Comparison of ENCODE assay signal across 31 cellular contexts in genomic region chr1:117066367-117066766, GRCh38.
"Had no signal": no experiment of that assay in that cellular context is flagged by ENCODE, and none has a peak within 500 bp of the region (broad histone marks: within the 10 kb centered on the region; RNA-seq: fewer than 3 reads in every experiment).

No MANE protein-coding gene starts in this region.

- DNase-seq: activated B cell treated with CpG ODN at 0.5 μM for 24 hours; activated CD4-positive, alpha-beta T cell treated with anti-CD3 and anti-CD28 coated beads for 4 hours; activated CD4-positive, alpha-beta T cell treated with anti-CD3 and anti-CD28 coated beads, Interleukin-2, amount 50 U/mL, for 4 hours; activated CD4-positive, CD25-positive, alpha-beta regulatory T cell treated with anti-CD3 and anti-CD28 coated beads, Interleukin-2, amount 50 U/mL, for 72 hours; activated CD8-positive, alpha-beta T cell treated with anti-CD3 and anti-CD28 coated beads for 36 hours; activated effector memory CD4-positive, alpha-beta T cell treated with anti-CD3 and anti-CD28 coated beads, Interleukin-2, amount 50 U/mL, for 16 hours; activated naive CD4-positive, alpha-beta T cell; activated naive CD4-positive, alpha-beta T cell treated with anti-CD3 and anti-CD28 coated beads, Interleukin-2, amount 50 U/mL, for 16 hours; activated naive CD8-positive, alpha-beta T cell treated with anti-CD3 and anti-CD28 coated beads, Interleukin-2, amount 10 ng/mL, durations not matched to agents 7 days and 5 days; activated T-cell treated with anti-CD3 and anti-CD28 coated beads, Interleukin-2, amount 50 U/mL, for 1 hour; activated T-cell treated with anti-CD3 and anti-CD28 coated beads, Interleukin-2, amount 50 U/mL, for 72 hours; adrenal gland; body of pancreas; caudate nucleus; NCI-H1048; NCI-H1105 treated with DMSO at 0.1 percent for 48 hours; NCI-H1436 treated with DMSO at 0.1 percent for 48 hours; NCI-H1694 treated with DMSO at 0.1 percent for 48 hours; NCI-H2029; NCI-H510A; NCI-H526; NCI-H748 treated with DMSO at 0.1 percent for 48 hours; NK-92 treated with Interleukin-12 subunit alpha and Interleukin-12 subunit beta, amount 100 ng/mL, for 24 hours; PC-3; Peyer's patch; RPMI8226; SHP77 treated with DMSO at 0.1 percent for 48 hours; SK-N-SH; T-helper 9 cell had no signal

- H3K9me3 Mint-ChIP-seq: activated B cell treated with CpG ODN at 0.5 μM for 24 hours; activated CD8-positive, alpha-beta T cell treated with anti-CD3 and anti-CD28 coated beads for 36 hours; activated naive CD8-positive, alpha-beta T cell treated with anti-CD3 and anti-CD28 coated beads, Interleukin-2, amount 10 ng/mL, durations not matched to agents 7 days and 5 days; activated T-cell treated with anti-CD3 and anti-CD28 coated beads, Interleukin-2, amount 50 U/mL, for 72 hours; activated T-helper 17 cell treated with anti-CD3 and anti-CD28 coated beads, Interleukin-2, amount 50 U/mL, for 72 hours; T-helper 1 cell treated with Interleukin-12 subunit alpha and Interleukin-12 subunit beta and Interleukin-4 antibody, amounts not matched to agents 30 μg/mL and 1 μg/mL, for 36 hours had no signal

- H3K27ac Mint-ChIP-seq: activated B cell treated with CpG ODN at 0.5 μM for 24 hours; activated CD8-positive, alpha-beta T cell treated with anti-CD3 and anti-CD28 coated beads for 36 hours; activated T-cell treated with anti-CD3 and anti-CD28 coated beads, Interleukin-2, amount 50 U/mL, for 72 hours; activated T-helper 17 cell treated with anti-CD3 and anti-CD28 coated beads, Interleukin-2, amount 50 U/mL, for 72 hours; T-helper 1 cell treated with Interleukin-12 subunit alpha and Interleukin-12 subunit beta and Interleukin-4 antibody, amounts not matched to agents 30 μg/mL and 1 μg/mL, for 36 hours had no signal

- H3K27me3 Mint-ChIP-seq: activated B cell treated with CpG ODN at 0.5 μM for 24 hours; activated CD8-positive, alpha-beta T cell treated with anti-CD3 and anti-CD28 coated beads for 36 hours; activated naive CD8-positive, alpha-beta T cell treated with anti-CD3 and anti-CD28 coated beads, Interleukin-2, amount 10 ng/mL, durations not matched to agents 7 days and 5 days; activated T-helper 17 cell treated with anti-CD3 and anti-CD28 coated beads, Interleukin-2, amount 50 U/mL, for 72 hours had no signal

- H3K4me3 Mint-ChIP-seq: activated B cell treated with CpG ODN at 0.5 μM for 24 hours; activated CD8-positive, alpha-beta T cell treated with anti-CD3 and anti-CD28 coated beads for 36 hours; activated naive CD8-positive, alpha-beta T cell treated with anti-CD3 and anti-CD28 coated beads, Interleukin-2, amount 10 ng/mL, durations not matched to agents 7 days and 5 days; activated T-cell treated with anti-CD3 and anti-CD28 coated beads, Interleukin-2, amount 50 U/mL, for 72 hours; activated T-helper 17 cell treated with anti-CD3 and anti-CD28 coated beads, Interleukin-2, amount 50 U/mL, for 72 hours; T-helper 1 cell treated with Interleukin-12 subunit alpha and Interleukin-12 subunit beta and Interleukin-4 antibody, amounts not matched to agents 30 μg/mL and 1 μg/mL, for 36 hours had no signal
